ENCODE assay signal across 8 cellular contexts in the genomic region with DNA sequence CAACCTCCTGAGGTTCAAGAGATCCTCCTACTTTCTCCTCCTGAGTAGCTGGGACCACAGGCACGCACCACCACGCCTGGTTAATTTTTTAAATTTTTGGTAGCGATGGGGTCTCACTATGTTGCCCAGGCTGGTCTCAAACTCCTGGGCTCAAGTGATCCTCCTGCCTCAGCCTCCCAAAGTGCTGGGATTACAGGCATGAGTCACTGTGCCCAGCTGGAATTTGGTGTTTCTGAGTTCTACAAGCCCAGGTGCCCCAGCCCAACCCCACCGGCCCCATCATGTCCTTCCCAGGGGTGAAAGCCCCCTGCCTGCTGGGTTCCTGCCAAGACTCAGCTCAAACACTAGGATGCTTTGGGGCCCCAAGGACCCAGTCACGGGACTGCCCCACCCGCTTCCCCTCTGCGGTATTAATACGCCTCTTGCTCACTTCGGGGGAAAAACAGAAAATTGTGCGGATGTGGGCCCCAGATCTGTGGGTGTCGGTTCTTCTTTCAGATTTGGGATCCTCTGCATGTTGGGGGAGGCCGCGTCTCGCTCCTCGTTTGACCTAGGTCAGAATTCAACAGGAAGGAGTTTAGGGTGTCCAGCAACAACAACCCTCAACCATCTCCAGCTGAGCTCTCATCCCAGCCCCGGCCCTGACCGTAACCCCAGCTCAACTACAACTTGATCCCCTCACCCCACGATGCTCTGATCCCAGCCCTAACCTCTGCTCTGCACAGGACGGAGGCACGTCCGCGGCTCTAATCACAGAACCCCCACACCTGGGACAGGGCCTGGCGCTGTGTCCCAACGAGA. TPM values are rescaled to one million over a fixed set of nuclear protein-coding genes. Genes with fewer than 3 reads are reported as not detected.
DNase-seq lines count a peak whose midpoint lies in the region; ATAC-seq and TF ChIP-seq lines count a peak whose summit lies in the region.

No MANE protein-coding gene starts in this region.

- TF ChIP-seq POLR2A in esophagus squamous epithelium (IDR thresholded peaks at IDR 0.05) = peak in 1 of 4 donors; percentile 23

- intact Hi-C loops in activated CD4-positive, alpha-beta memory T cell treated with anti-CD3 and anti-CD28 coated beads for 36 hours (cut with micrococcal nuclease) = loop anchor here (1.0 to 5.0 kb wide), 2 partner anchors 24 to 47 kb away; no protein-coding TSS in a partner anchor
- intact Hi-C loops in esophagus squamous epithelium (cut with DNase I) = no loop called here

- no peaks in the 10 kb centered on the region for H3K36me3 Mint-ChIP-seq in activated CD4-positive, alpha-beta memory T cell treated with anti-CD3 and anti-CD28 coated beads for 36 hours

- ATAC-seq in GM18502 (IDR thresholded peaks at IDR 0.05; ENCODE audit: poor library complexity, unreplicated experiment) (peak; percentile 60), HG03378 (IDR thresholded peaks at IDR 0.05; ENCODE audit: unreplicated experiment) (peak; percentile 39)

- POLR2A ChIA-PET in activated CD4-positive, alpha-beta memory T cell treated with anti-CD3 and anti-CD28 coated beads for 36 hours (lab: Charles Lee) = no interaction called here

- CTCF ChIA-PET in activated CD4-positive, alpha-beta memory T cell treated with anti-CD3 and anti-CD28 coated beads for 36 hours (lab: Charles Lee) = interaction anchor here (0.6 to 2.4 kb wide), 3 partner anchors 25 to 137 kb away, joined by 3 to 18 read pairs (median 3); partner anchors contain the start of gene TRAPPC5

- H3K27me3 ChIP-seq in right atrium auricular region = no peaks in the 10 kb centered on the region
- peaks cover 0 to 57% of the 10 kb centered on the region in 2 experiments for H3K27me3 ChIP-seq in mesenchymal stem cell (ENCODE audit: control insufficient read depth in 1 of 2, insufficient read depth in 1 of 2, low read length in 2 of 2)
- peaks cover 0 to 52% (median 0%) of the 10 kb centered on the region in 4 donors for H3K27me3 ChIP-seq in esophagus squamous epithelium

- no peak overlapping the region for H4K91ac ChIP-seq in mesenchymal stem cell (ENCODE audit: low read length)

- no peak overlapping the region for H2BK5ac ChIP-seq in mesenchymal stem cell (ENCODE audit: low read depth, low read length, poor library complexity, severe bottlenecking)

- H3K27ac Mint-ChIP-seq in activated CD4-positive, alpha-beta memory T cell treated with anti-CD3 and anti-CD28 coated beads for 36 hours = peak overlapping the region; percentile 61

- peaks cover 3% of the 10 kb centered on the region for H3K27me3 Mint-ChIP-seq in activated CD4-positive, alpha-beta memory T cell treated with anti-CD3 and anti-CD28 coated beads for 36 hours

- H4K8ac ChIP-seq in mesenchymal stem cell (ENCODE audit: low read length) = no peak overlapping the region

- H3K14ac ChIP-seq in mesenchymal stem cell (ENCODE audit: low read length in 2 of 2) = no peak overlapping the region

- no peak overlapping the region for H3K18ac ChIP-seq in mesenchymal stem cell (ENCODE audit: low read depth in 1 of 2, low read length in 2 of 2)

- 87% methylated on average over 22 of the region's 24 CpGs for WGBS in mesenchymal stem cell
- WGBS in esophagus squamous epithelium, 2 donors = 41 to 63% methylated on average over 14 to 16 of the region's 24 CpGs

- H3K4ac ChIP-seq in mesenchymal stem cell (ENCODE audit: low read depth in 1 of 2, low read length in 2 of 2) = no peak overlapping the region

- no peaks in the 10 kb centered on the region for H3K4me1 ChIP-seq in right atrium auricular region
- H3K4me1 ChIP-seq in mesenchymal stem cell (ENCODE audit: control insufficient read depth, insufficient read depth, low read depth, low read length) = no peaks in the 10 kb centered on the region
- H3K4me1 ChIP-seq in esophagus squamous epithelium = no peaks in the 10 kb centered on the region

- H3K4me1 Mint-ChIP-seq in activated CD4-positive, alpha-beta memory T cell treated with anti-CD3 and anti-CD28 coated beads for 36 hours (ENCODE audit: low read depth) = peaks cover 30% of the 10 kb centered on the region

- H2BK120ac ChIP-seq in mesenchymal stem cell (ENCODE audit: low read depth, low read length) = no peak overlapping the region

- H3K27ac ChIP-seq in right atrium auricular region (peak overlapping the region in 1 of 2 donors; percentile 16), mesenchymal stem cell (ENCODE audit: low read length, poor library complexity, severe bottlenecking) (no peak overlapping the region), esophagus squamous epithelium (peak overlapping the region in 2 of 4 donors; percentile 46 to 76)

- no peak overlapping the region for H3K9ac ChIP-seq in mesenchymal stem cell (ENCODE audit: low read length)

- no peak overlapping the region for H2BK15ac ChIP-seq in mesenchymal stem cell (ENCODE audit: low read depth, poor library complexity, severe bottlenecking)

- H2AFZ ChIP-seq in mesenchymal stem cell (ENCODE audit: low read depth, low read length) = no peak overlapping the region

- TF ChIP-seq CTCF in right atrium auricular region (IDR thresholded peaks at IDR 0.05) (no peak), esophagus squamous epithelium (IDR thresholded peaks at IDR 0.05) (no peak)

- H3K36me3 ChIP-seq in right atrium auricular region (no peaks in the 10 kb centered on the region), mesenchymal stem cell (ENCODE audit: control insufficient read depth in 1 of 2, insufficient read depth in 2 of 2, low read depth in 1 of 2, low read length in 2 of 2) (no peaks in the 10 kb centered on the region), esophagus squamous epithelium (no peaks in the 10 kb centered on the region)

- no peak overlapping the region for H3K4me3 ChIP-seq in right atrium auricular region
- no peak overlapping the region for H3K4me3 ChIP-seq in mesenchymal stem cell (ENCODE audit: insufficient read depth in 1 of 2, low read depth in 1 of 2, low read length in 2 of 2)
- no peak overlapping the region for H3K4me3 ChIP-seq in esophagus squamous epithelium

- no peaks in the 10 kb centered on the region for H3K9me3 ChIP-seq in right atrium auricular region
- no peaks in the 10 kb centered on the region for H3K9me3 ChIP-seq in mesenchymal stem cell (ENCODE audit: control insufficient read depth, low read length)
- no peaks in the 10 kb centered on the region for H3K9me3 ChIP-seq in esophagus squamous epithelium

- no peaks in the 10 kb centered on the region for H3K9me3 Mint-ChIP-seq in activated CD4-positive, alpha-beta memory T cell treated with anti-CD3 and anti-CD28 coated beads for 36 hours

- peak; percentile 91 for DNase-seq in activated CD4-positive, alpha-beta memory T cell treated with anti-CD3 and anti-CD28 coated beads for 36 hours
- peak; percentile 64 for DNase-seq in right atrium auricular region (ENCODE audit: low spot score)
- DNase-seq in stimulated activated CD8-positive, alpha-beta memory T cell treated with anti-CD3 and anti-CD28 coated beads, Interleukin-4, amount 100 ng/mL, for 24 hours (ENCODE audit: low read depth) = peak; percentile 57
- DNase-seq in mesenchymal stem cell = no peak
- DNase-seq in esophagus squamous epithelium (lab: John Stamatoyannopoulos, UW) = no peak
- no peak for DNase-seq in NCI-H2081 (lab: John Stamatoyannopoulos, UW)

- no peak overlapping the region for H3K4me2 ChIP-seq in mesenchymal stem cell (ENCODE audit: low read length, poor library complexity, severe bottlenecking)

- H2AK5ac ChIP-seq in mesenchymal stem cell (ENCODE audit: low read length, severe bottlenecking) = no peak overlapping the region

- no peak overlapping the region for H3K23ac ChIP-seq in mesenchymal stem cell (ENCODE audit: low read length in 2 of 2)

- H3K79me1 ChIP-seq in mesenchymal stem cell (replicated peaks; ENCODE audit: low read length, poor library complexity, severe bottlenecking) = no peaks in the 10 kb centered on the region

- peak overlapping the region; percentile 30 for H3K4me3 Mint-ChIP-seq in activated CD4-positive, alpha-beta memory T cell treated with anti-CD3 and anti-CD28 coated beads for 36 hours

- no peak overlapping the region for H2BK12ac ChIP-seq in mesenchymal stem cell (ENCODE audit: low read length in 2 of 2)

RNA-seq across cellular contexts. Expression of gene FCER2, which starts 3.7 kb away (rescaled TPM):
- 1 to 10 TPM; 3.5 to 4.1 TPM for total RNA-seq in activated CD4-positive, alpha-beta memory T cell treated with anti-CD3 and anti-CD28 coated beads for 36 hours
- total RNA-seq in right atrium auricular region = not detected
- polyA plus RNA-seq in mesenchymal stem cell (2013, experiment 1 of 2) = not detected
- polyA plus RNA-seq in mesenchymal stem cell (2013, experiment 2 of 2) = not detected
- not detected for total RNA-seq in esophagus squamous epithelium

RNA-seq across cellular contexts. Expression of gene TRAPPC5, which starts 25.0 kb away (rescaled TPM):
- total RNA-seq in activated CD4-positive, alpha-beta memory T cell treated with anti-CD3 and anti-CD28 coated beads for 36 hours = 10 to 100 TPM; 77.5 to 88.2 TPM
- total RNA-seq in right atrium auricular region (10 to 100 TPM; 55.0 to 58.3 TPM), esophagus squamous epithelium (10 to 100 TPM; 52.3 to 91.5 (median 77.4) TPM)
- 88.2 TPM for polyA plus RNA-seq in mesenchymal stem cell (2013, experiment 1 of 2)
- 93.7 TPM for polyA plus RNA-seq in mesenchymal stem cell (2013, experiment 2 of 2)

RNA-seq across cellular contexts. Expression of gene CLEC4G, which starts 26.3 kb away (rescaled TPM):
- not detected for total RNA-seq in activated CD4-positive, alpha-beta memory T cell treated with anti-CD3 and anti-CD28 coated beads for 36 hours
- under 1 TPM in 1 of 2 donors, not detected in 1; 0.55 TPM for total RNA-seq in right atrium auricular region
- not detected for polyA plus RNA-seq in mesenchymal stem cell (2013, experiment 1 of 2)
- not detected for polyA plus RNA-seq in mesenchymal stem cell (2013, experiment 2 of 2)
- total RNA-seq in esophagus squamous epithelium = 1 to 10 TPM in 2 of 4 donors, under 1 TPM in 1, not detected in 1; 0.18 to 3.2 (median 1.1) TPM

RNA-seq across cellular contexts. Expression of gene MCEMP1, which starts 28.7 kb away (rescaled TPM):
- not detected for total RNA-seq in activated CD4-positive, alpha-beta memory T cell treated with anti-CD3 and anti-CD28 coated beads for 36 hours
- total RNA-seq in right atrium auricular region (1 to 10 TPM in 1 of 2 donors, under 1 TPM in 1; 0.70 to 1.5 TPM), esophagus squamous epithelium (under 1 TPM in 2 of 4 donors, not detected in 2; 0.29 to 0.97 TPM)
- polyA plus RNA-seq in mesenchymal stem cell (2013, experiment 1 of 2) = not detected
- not detected for polyA plus RNA-seq in mesenchymal stem cell (2013, experiment 2 of 2)

RNA-seq across cellular contexts. Expression of gene RETN, which starts 36.7 kb away (rescaled TPM):
- not detected for total RNA-seq in activated CD4-positive, alpha-beta memory T cell treated with anti-CD3 and anti-CD28 coated beads for 36 hours
- not detected for total RNA-seq in right atrium auricular region
- polyA plus RNA-seq in mesenchymal stem cell (2013, experiment 1 of 2) = not detected
- not detected for polyA plus RNA-seq in mesenchymal stem cell (2013, experiment 2 of 2)
- 10 to 100 TPM in 1 of 4 donors, not detected in 3; 28.1 TPM for total RNA-seq in esophagus squamous epithelium

Comparison
In these comparisons a context has a peak if more than half of its experiments do, and no peak if none do; other contexts are left out.
1. DNase-seq: peak in activated CD4-positive, alpha-beta memory T cell treated with anti-CD3 and anti-CD28 coated beads for 36 hours (single experiment), right atrium auricular region (single experiment) and stimulated activated CD8-positive, alpha-beta memory T cell treated with anti-CD3 and anti-CD28 coated beads, Interleukin-4, amount 100 ng/mL, for 24 hours (single experiment); none in mesenchymal stem cell (single experiment), esophagus squamous epithelium (single experiment) and NCI-H2081 (0 of 2).